14 cellular contexts compared by ENCODE assay signal in genomic region chr17:48795444-48796162, GRCh38. TPM values are rescaled to one million over a fixed set of nuclear protein-coding genes. Genes with fewer than 3 reads are reported as not detected.
DNase-seq lines count a peak whose midpoint lies in the region; ATAC-seq and TF ChIP-seq lines count a peak whose summit lies in the region.
"Had no signal": no experiment of that assay in that cellular context is flagged by ENCODE, and none has a peak within 500 bp of the region (broad histone marks: within the 10 kb centered on the region; RNA-seq: fewer than 3 reads in every experiment).

No MANE protein-coding gene starts in this region.

- peaks cover 27% of the 10 kb centered on the region for H3K4me1 Mint-ChIP-seq in mesothelial cell of epicardium
- H3K4me1 Mint-ChIP-seq: memory B cell had no signal

- no peak overlapping the region for H3K4me3 Mint-ChIP-seq in mesothelial cell of epicardium
- H3K4me3 Mint-ChIP-seq: CD4-positive, alpha-beta T cell; effector memory CD8-positive, alpha-beta T cell; memory B cell; stimulated activated naive CD8-positive, alpha-beta T cell treated with anti-CD3 and anti-CD28 coated beads, Interleukin-15, amount 100 ng/mL, for 72 hours had no signal

- H3K27me3 Mint-ChIP-seq in mesothelial cell of epicardium (ENCODE audit: low read depth) = peaks cover 20% of the 10 kb centered on the region

- H3K9ac ChIP-seq in duodenal mucosa (ENCODE audit: low read depth in 1 of 2, low read length in 2 of 2) = no peak overlapping the region

- no peaks in the 10 kb centered on the region for H3K36me3 ChIP-seq in duodenal mucosa (ENCODE audit: control insufficient read depth in 1 of 2, insufficient read depth in 2 of 2, low read length in 2 of 2)
- H3K36me3 ChIP-seq: WERI-Rb-1 had no signal

- ATAC-seq in HG03045 (IDR thresholded peaks at IDR 0.05; ENCODE audit: unreplicated experiment) (no peak), GM19452 (IDR thresholded peaks at IDR 0.05; ENCODE audit: unreplicated experiment) (no peak)
- ATAC-seq: effector memory CD8-positive, alpha-beta T cell; stimulated activated naive CD8-positive, alpha-beta T cell treated with anti-CD3 and anti-CD28 coated beads, Interleukin-15, amount 100 ng/mL, for 72 hours had no signal

- DNase-seq in AG09309 (ENCODE audit: low read depth) = peak; percentile 55
- peak; percentile 79 for DNase-seq in HuH-7 (ENCODE audit: low spot score)
- DNase-seq in mesothelial cell of epicardium (ENCODE audit: low spot score in 2 of 2, unreplicated experiment in 2 of 2) = no peak
- DNase-seq in ecto neural progenitor cell (ENCODE audit: low spot score) = no peak
- no peak for DNase-seq in NCI-H2107 (lab: John Stamatoyannopoulos, UW)
- DNase-seq: CD4-positive, alpha-beta T cell; effector memory CD8-positive, alpha-beta T cell; MM.1S; stimulated activated naive CD8-positive, alpha-beta T cell treated with anti-CD3 and anti-CD28 coated beads, Interleukin-15, amount 100 ng/mL, for 72 hours; WERI-Rb-1 had no signal

- no peaks in the 10 kb centered on the region for H3K27me3 ChIP-seq in duodenal mucosa (ENCODE audit: control insufficient read depth in 1 of 2, insufficient read depth in 2 of 2, low read length in 2 of 2)

- peak overlapping the region; percentile 52 for H3K27ac ChIP-seq in duodenal mucosa (ENCODE audit: low read depth, low read length)
- H3K27ac ChIP-seq: WERI-Rb-1 had no signal

- no peaks in the 10 kb centered on the region for H3K9me3 ChIP-seq in duodenal mucosa (ENCODE audit: control insufficient read depth in 1 of 2, low read length in 2 of 2)

- H3K4me3 ChIP-seq in AG09309 (ENCODE audit: control insufficient read depth, low read depth, low read length) (no peak overlapping the region), duodenal mucosa (ENCODE audit: low read depth in 1 of 2, low read length in 2 of 2) (peak overlapping the region in 1 of 2 donors; percentile 6)

- peak overlapping the region; percentile 15 for H3K27ac Mint-ChIP-seq in mesothelial cell of epicardium
- H3K27ac Mint-ChIP-seq: CD4-positive, alpha-beta T cell; effector memory CD8-positive, alpha-beta T cell; memory B cell; stimulated activated naive CD8-positive, alpha-beta T cell treated with anti-CD3 and anti-CD28 coated beads, Interleukin-15, amount 100 ng/mL, for 72 hours had no signal

- no peaks in the 10 kb centered on the region for H3K36me3 Mint-ChIP-seq in mesothelial cell of epicardium
- H3K36me3 Mint-ChIP-seq: memory B cell had no signal

- TF ChIP-seq CTCF in AG09309 (IDR thresholded peaks at IDR 0.05; ENCODE audit: control insufficient read depth, insufficient read depth, low read depth, low read length, missing control alignments) (no peak), mesothelial cell of epicardium (IDR thresholded peaks at IDR 0.05; ENCODE audit: unreplicated experiment) (no peak)

- H3K4me1 ChIP-seq in duodenal mucosa (ENCODE audit: control insufficient read depth in 1 of 2, insufficient read depth in 2 of 2, low read length in 2 of 2) = peaks cover 61 to 71% of the 10 kb centered on the region in 2 donors

- H3K9me3 Mint-ChIP-seq in mesothelial cell of epicardium = no peaks in the 10 kb centered on the region
- H3K9me3 Mint-ChIP-seq: CD4-positive, alpha-beta T cell; effector memory CD8-positive, alpha-beta T cell; memory B cell; stimulated activated naive CD8-positive, alpha-beta T cell treated with anti-CD3 and anti-CD28 coated beads, Interleukin-15, amount 100 ng/mL, for 72 hours had no signal

RNA-seq across cellular contexts. Expression of gene TTLL6, which starts 21.4 kb away (rescaled TPM):
- not detected in 3 replicates for total RNA-seq in mesothelial cell of epicardium
- total RNA-seq: CD4-positive, alpha-beta T cell had no signal

RNA-seq across cellular contexts. Expression of gene CALCOCO2, which starts 35.2 kb away (rescaled TPM):
- total RNA-seq in mesothelial cell of epicardium = 55.2 to 56.6 TPM (median 56.6 TPM) in 3 replicates

Comparison
In these comparisons a context has a peak if more than half of its experiments do, and no peak if none do; other contexts are left out.
1. DNase-seq: peak in AG09309 (single experiment) and HuH-7 (single experiment); none in mesothelial cell of epicardium (0 of 2), ecto neural progenitor cell (single experiment) and NCI-H2107 (single experiment).